2 cellular contexts compared by ENCODE assay signal in the genomic region with DNA sequence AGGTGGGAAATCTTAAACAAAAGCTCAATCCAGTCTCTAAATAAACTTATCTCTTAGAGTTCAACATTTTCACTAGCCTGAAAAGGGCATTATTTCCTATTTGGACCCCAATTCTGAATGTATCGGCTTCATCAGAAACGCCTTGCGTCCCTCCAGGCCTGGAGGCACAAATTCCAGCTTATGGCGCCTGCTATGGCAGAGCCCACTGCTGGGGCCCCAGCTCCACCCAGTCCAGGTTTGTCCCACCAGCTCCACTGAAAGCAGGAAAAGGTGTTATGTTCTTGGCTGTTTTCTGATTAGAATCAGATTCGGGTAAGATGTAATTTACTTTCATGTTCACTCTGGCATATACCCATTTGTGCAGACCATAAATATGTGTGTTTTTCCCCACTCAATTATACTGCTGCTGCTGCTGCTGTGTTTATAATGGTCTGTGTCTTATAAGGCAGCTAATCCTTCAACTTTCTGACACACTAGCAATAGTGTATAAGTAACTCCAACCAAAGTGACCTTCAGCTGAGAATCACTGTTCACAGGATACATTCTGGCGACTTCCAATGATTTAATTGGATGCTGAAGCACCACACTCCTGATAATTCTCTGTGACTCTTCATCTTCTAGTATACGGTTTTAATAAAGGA.
TF ChIP-seq lines count a peak whose summit lies in the region.

No MANE protein-coding gene starts in this region.

TF ChIP-seq in HCT116, 20 proteins besides CTCF, POLR2A, EP300 and RAD21:
- TF ChIP-seq, protein P1, sequence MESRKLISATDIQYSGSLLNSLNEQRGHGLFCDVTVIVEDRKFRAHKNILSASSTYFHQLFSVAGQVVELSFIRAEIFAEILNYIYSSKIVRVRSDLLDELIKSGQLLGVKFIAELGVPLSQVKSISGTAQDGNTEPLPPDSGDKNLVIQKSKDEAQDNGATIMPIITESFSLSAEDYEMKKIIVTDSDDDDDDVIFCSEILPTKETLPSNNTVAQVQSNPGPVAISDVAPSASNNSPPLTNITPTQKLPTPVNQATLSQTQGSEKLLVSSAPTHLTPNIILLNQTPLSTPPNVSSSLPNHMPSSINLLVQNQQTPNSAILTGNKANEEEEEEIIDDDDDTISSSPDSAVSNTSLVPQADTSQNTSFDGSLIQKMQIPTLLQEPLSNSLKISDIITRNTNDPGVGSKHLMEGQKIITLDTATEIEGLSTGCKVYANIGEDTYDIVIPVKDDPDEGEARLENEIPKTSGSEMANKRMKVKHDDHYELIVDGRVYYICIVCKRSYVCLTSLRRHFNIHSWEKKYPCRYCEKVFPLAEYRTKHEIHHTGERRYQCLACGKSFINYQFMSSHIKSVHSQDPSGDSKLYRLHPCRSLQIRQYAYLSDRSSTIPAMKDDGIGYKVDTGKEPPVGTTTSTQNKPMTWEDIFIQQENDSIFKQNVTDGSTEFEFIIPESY (IDR thresholded peaks at IDR 0.05; ENCODE audit: extremely low read depth, insufficient replicate concordance, low read length) = no peak
- TF ChIP-seq FOSL1 (IDR thresholded peaks at IDR 0.05; ENCODE audit: low read depth) = no peak
TF ChIP-seq in HCT116: peak in this region for 0.

TF ChIP-seq in K562, 482 proteins besides CTCF, POLR2A, EP300 and RAD21:
- TF ChIP-seq, protein P2, sequence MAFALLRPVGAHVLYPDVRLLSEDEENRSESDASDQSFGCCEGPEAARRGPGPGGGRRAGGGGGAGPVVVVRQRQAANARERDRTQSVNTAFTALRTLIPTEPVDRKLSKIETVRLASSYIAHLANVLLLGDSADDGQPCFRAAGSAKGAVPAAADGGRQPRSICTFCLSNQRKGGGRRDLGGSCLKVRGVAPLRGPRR (CRISPR knock-in tag; IDR thresholded peaks at IDR 0.05) = no peak
- TF ChIP-seq ILF3 (IDR thresholded peaks at IDR 0.05; ENCODE audit: borderline replicate concordance) (no peak), TAF7 (tag; IDR thresholded peaks at IDR 0.05) (no peak), SNRNP70 (optimal IDR thresholded peaks at IDR 0.05; ENCODE audit: low read depth, low read length) (no peak), MYNN (IDR thresholded peaks at IDR 0.05) (no peak), MYNN (CRISPR knock-in tag; IDR thresholded peaks at IDR 0.05) (no peak)
- TF ChIP-seq, protein P3, sequence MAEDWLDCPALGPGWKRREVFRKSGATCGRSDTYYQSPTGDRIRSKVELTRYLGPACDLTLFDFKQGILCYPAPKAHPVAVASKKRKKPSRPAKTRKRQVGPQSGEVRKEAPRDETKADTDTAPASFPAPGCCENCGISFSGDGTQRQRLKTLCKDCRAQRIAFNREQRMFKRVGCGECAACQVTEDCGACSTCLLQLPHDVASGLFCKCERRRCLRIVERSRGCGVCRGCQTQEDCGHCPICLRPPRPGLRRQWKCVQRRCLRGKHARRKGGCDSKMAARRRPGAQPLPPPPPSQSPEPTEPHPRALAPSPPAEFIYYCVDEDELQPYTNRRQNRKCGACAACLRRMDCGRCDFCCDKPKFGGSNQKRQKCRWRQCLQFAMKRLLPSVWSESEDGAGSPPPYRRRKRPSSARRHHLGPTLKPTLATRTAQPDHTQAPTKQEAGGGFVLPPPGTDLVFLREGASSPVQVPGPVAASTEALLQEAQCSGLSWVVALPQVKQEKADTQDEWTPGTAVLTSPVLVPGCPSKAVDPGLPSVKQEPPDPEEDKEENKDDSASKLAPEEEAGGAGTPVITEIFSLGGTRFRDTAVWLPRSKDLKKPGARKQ (CRISPR knock-in tag; IDR thresholded peaks at IDR 0.05) = no peak
